Comparison of ENCODE assay signal across 21 cellular contexts in the genomic region with DNA sequence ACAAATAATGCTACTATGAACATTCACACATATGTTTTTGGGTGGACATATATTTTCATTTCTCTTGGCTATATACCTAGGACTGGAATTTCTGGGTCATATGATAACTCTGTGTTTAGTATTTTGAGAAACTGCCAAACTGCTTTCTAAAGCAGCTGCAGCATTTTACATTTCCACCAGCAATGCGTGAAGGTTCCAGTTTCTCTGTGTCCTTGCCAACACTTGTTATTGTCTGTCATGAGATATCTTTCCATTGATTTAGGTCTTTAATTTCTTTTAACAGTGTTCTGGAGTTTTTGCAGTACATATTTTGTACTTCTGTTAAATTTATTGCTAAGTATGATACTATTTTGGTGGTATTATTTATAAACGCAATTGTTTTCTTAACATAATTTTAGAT. TPM values are rescaled to one million over a fixed set of nuclear protein-coding genes. Genes with fewer than 3 reads are reported as not detected.
DNase-seq lines count a peak whose midpoint lies in the region; ATAC-seq, FAIRE-seq and TF ChIP-seq lines count a peak whose summit lies in the region.
"Had no signal": no experiment of that assay in that cellular context is flagged by ENCODE, and none has a peak within 500 bp of the region (broad histone marks: within the 10 kb centered on the region; RNA-seq: fewer than 3 reads in every experiment).

No MANE protein-coding gene starts in this region.

- H4K20me1 ChIP-seq in HepG2 (ENCODE audit: insufficient read depth, low read length), result no peaks in the 10 kb centered on the region
- H4K20me1 ChIP-seq: BLaER1 treated with 17β-estradiol and CSF1 and Interleukin-3, amounts not matched to agents 10 nM and 100 nM had no signal

- no peak overlapping the region for H3K9ac ChIP-seq in HepG2 (ENCODE audit: insufficient read depth, low read depth, low read length)
- H3K9ac ChIP-seq: BLaER1 treated with 17β-estradiol and CSF1 and Interleukin-3, amounts not matched to agents 10 nM and 100 nM had no signal

- H3K79me2 ChIP-seq in HepG2 (ENCODE audit: insufficient read depth, low read length), result no peaks in the 10 kb centered on the region

- H3K9me3 ChIP-seq in HepG2 (ENCODE audit: low read length) (no peaks in the 10 kb centered on the region), right lobe of liver (no peaks in the 10 kb centered on the region), SJCRH30 (replicated peaks) (0 out of 2 replicates have a peak, but pooled peaks cover 2% of the 10 kb centered on the region)
- H3K9me3 ChIP-seq: BE2C had no signal

- in situ Hi-C loops in HepG2 (cut with HindIII; ENCODE audit: extremely low pct_ligation_motif_present, low pct_unique_long_range_greater_than_20kb), result no loop called here

- no peak for TF ChIP-seq RAD21 in HepG2 (CRISPR knock-in tag; IDR thresholded peaks at IDR 0.05)

- no peak for TF ChIP-seq CTCF in HepG2 (CRISPR knock-in tag; IDR thresholded peaks at IDR 0.05)
- TF ChIP-seq CTCF in right lobe of liver (IDR thresholded peaks at IDR 0.05), result no peak

- H3K4me1 ChIP-seq in HepG2 (ENCODE audit: insufficient read depth, low read length), result no peaks in the 10 kb centered on the region
- H3K4me1 ChIP-seq in right lobe of liver, result no peaks in the 10 kb centered on the region
- peaks cover 2% of the 10 kb centered on the region; the same call in 1 of the 2 replicates for H3K4me1 ChIP-seq in SJCRH30
- H3K4me1 ChIP-seq: BLaER1 treated with 17β-estradiol and CSF1 and Interleukin-3, amounts not matched to agents 10 nM and 100 nM had no signal

- BruUV-seq in HepG2 (replicated peaks; lab: Mats Ljungman, UMichigan), result no TSS peak

- POLR2A ChIA-PET in HepG2 (lab: Yijun Ruan, JAX), result no interaction called here

- CTCF ChIA-PET in HepG2 (lab: Yijun Ruan, JAX; ENCODE audit: low intra/inter-chr PET ratio, low total read pairs), result no interaction called here

- WGBS in HepG2 (ENCODE audit: low lambda C conversion rate), result 98% methylated on average over 2 of the region's 2 CpGs
- WGBS in right lobe of liver (ENCODE audit: insufficient coverage, low coverage, low lambda C conversion rate, missing lambda C conversion rate), result 89% methylated on average over 2 of the region's 2 CpGs

- FAIRE-seq in HepG2 (lab: Jason Lieb, UNC), result no peak
- peak; percentile 91 for FAIRE-seq in islet of Langerhans (lab: Jason Lieb, UNC)
- FAIRE-seq: GM12891, H54 had no signal

- H3K27me3 ChIP-seq in HepG2 (ENCODE audit: control insufficient read depth in 1 of 2, insufficient read depth in 2 of 2, low read length in 2 of 2) (no peaks in the 10 kb centered on the region), right lobe of liver (no peaks in the 10 kb centered on the region), SJCRH30 (no peaks in the 10 kb centered on the region)
- H3K27me3 ChIP-seq: BE2C had no signal

- DNase-seq in HepG2 (ENCODE audit: low spot score) (no peak), right lobe of liver (no peak), SJCRH30 (peak in 1 of 2 experiments; percentile 56)
- no peak for DNase-seq in activated T-cell treated with anti-CD3 and anti-CD28 coated beads, Interleukin-2, amount 50 U/mL, for 1 hour
- DNase-seq: ACHN; AML-193; BE2C; CD4-positive, alpha-beta T cell; CD8-positive, alpha-beta memory T cell; DMS53; DMS79 treated with DMSO at 0.1 percent for 48 hours; GF-D8; GOT3; HCEC 1CT had no signal

- H2AFZ ChIP-seq in HepG2 (ENCODE audit: low read length), result no peak overlapping the region

- H3K27ac ChIP-seq in HepG2 (ENCODE audit: extremely low read length, insufficient read depth, low read length) (no peak overlapping the region), right lobe of liver (no peak overlapping the region), SJCRH30 (peak overlapping the region; percentile 40)
- H3K27ac ChIP-seq: 22Rv1; BLaER1 treated with 17β-estradiol and CSF1 and Interleukin-3, amounts not matched to agents 10 nM and 100 nM had no signal

- TF ChIP-seq EP300 in HepG2 (IDR thresholded peaks at IDR 0.05; ENCODE audit: low read depth in 2 of 2, low read length in 2 of 2) (no peak), HepG2 (CRISPR knock-in tag; IDR thresholded peaks at IDR 0.05; ENCODE audit: borderline replicate concordance) (no peak)

- H3K36me3 ChIP-seq in HepG2 (replicated peaks in 1 of 2; ENCODE audit: control insufficient read depth in 1 of 2, insufficient read depth in 2 of 2, low read length in 2 of 2) (no peaks in the 10 kb centered on the region), right lobe of liver (no peaks in the 10 kb centered on the region), SJCRH30 (no peaks in the 10 kb centered on the region)
- H3K36me3 ChIP-seq: BE2C had no signal

- intact Hi-C loops in HepG2 (cut with micrococcal nuclease; ENCODE audit: unreplicated experiment) (no loop called here), right lobe of liver (cut with DNase I) (no loop called here)

- TF ChIP-seq POLR2A in HepG2 (IDR thresholded peaks at IDR 0.05; ENCODE audit: insufficient read depth in 1 of 2, low read depth in 2 of 2, low read length in 2 of 2) (no peak), right lobe of liver (IDR thresholded peaks at IDR 0.05) (no peak)

- H3K4me3 ChIP-seq in HepG2 (replicated peaks in 1 of 3; ENCODE audit: insufficient read depth in 1 of 3, low read depth in 2 of 3, low read length in 3 of 3) (no peak overlapping the region), right lobe of liver (no peak overlapping the region), SJCRH30 (no peak overlapping the region)
- H3K4me3 ChIP-seq: BLaER1 treated with 17β-estradiol and CSF1 and Interleukin-3, amounts not matched to agents 10 nM and 100 nM had no signal

- no peak overlapping the region for H3K4me2 ChIP-seq in HepG2 (ENCODE audit: low read depth, low read length)
- H3K4me2 ChIP-seq: BLaER1 treated with 17β-estradiol and CSF1 and Interleukin-3, amounts not matched to agents 10 nM and 100 nM had no signal

- ATAC-seq in HepG2 (no peak), right lobe of liver (no peak), HG02970 (IDR thresholded peaks at IDR 0.05; ENCODE audit: low FRiP score, unreplicated experiment) (no peak), GM18909 (IDR thresholded peaks at IDR 0.05; ENCODE audit: poor library complexity, unreplicated experiment) (no peak)

TF ChIP-seq in HepG2, 621 proteins besides CTCF, POLR2A, EP300 and RAD21:
- no peak for TF ChIP-seq HOXA9 (CRISPR knock-in tag; IDR thresholded peaks at IDR 0.05; ENCODE audit: borderline replicate concordance)
- TF ChIP-seq PRMT3 (CRISPR knock-in tag; IDR thresholded peaks at IDR 0.05; ENCODE audit: borderline replicate concordance, low read depth), result no peak
- TF ChIP-seq CHD4 (IDR thresholded peaks at IDR 0.05; ENCODE audit: borderline replicate concordance, low read length), result no peak
- TF ChIP-seq ZNF7 (CRISPR knock-in tag; IDR thresholded peaks at IDR 0.05), result peak; percentile 87
- TF ChIP-seq ZNF468 (CRISPR knock-in tag; IDR thresholded peaks at IDR 0.05), result no peak

RNA-seq across cellular contexts. Expression of gene CLCN5, which starts 48.3 kb away (rescaled TPM):
- 21.4 and 27.3 TPM in 2 replicates for total RNA-seq in HepG2 (2016; rRNA removed; fragmentation: Illumina TruSeq; extraction: Trizol)
- total RNA-seq in HepG2 (2016; cell fraction: cytosol; rRNA removed; fragmentation: Illumina TruSeq; extraction: Trizol; ENCODE audit: low read depth), result 1.1 and 1.6 TPM in 2 replicates
- total RNA-seq in HepG2 (2016; cell fraction: insoluble cytoplasmic fraction; rRNA removed; fragmentation: Illumina TruSeq; extraction: Trizol), result 20.6 and 23.2 TPM in 2 replicates
- 5.2 and 5.6 TPM in 2 replicates for total RNA-seq in HepG2 (2016; cell fraction: membrane; rRNA removed; fragmentation: Illumina TruSeq; extraction: Trizol)
- 35.7 and 36.1 TPM in 2 replicates for total RNA-seq in HepG2 (2016; cell fraction: nucleus; rRNA removed; fragmentation: Illumina TruSeq; extraction: Trizol)
- 6.6 and 7.8 TPM in 2 replicates for polyA plus RNA-seq in HepG2 (2011; rRNA removed)
- polyA plus RNA-seq in HepG2 (2011; cell fraction: cytosol; rRNA removed), result 5.4 and 7.7 TPM in 2 replicates
- 4.9 and 5.4 TPM in 2 replicates for polyA plus RNA-seq in HepG2 (2011; cell fraction: nucleus; rRNA removed)
- polyA plus RNA-seq in HepG2 (2012), result 6.8 and 10.6 TPM in 2 replicates
- polyA plus RNA-seq in HepG2 (2016; cell fraction: cytosol; fragmentation: Illumina TruSeq; extraction: Trizol; ENCODE audit: low read depth), result 0.44 and 0.86 TPM in 2 replicates
- polyA plus RNA-seq in HepG2 (2016; cell fraction: insoluble cytoplasmic fraction; fragmentation: Illumina TruSeq; extraction: Trizol; ENCODE audit: low read depth), result 6.9 TPM in 2 replicates
- polyA plus RNA-seq in HepG2 (2016; cell fraction: membrane; fragmentation: Illumina TruSeq; extraction: Trizol; ENCODE audit: low read depth), result 0.86 and 1.1 TPM in 2 replicates
- polyA plus RNA-seq in HepG2 (2016; cell fraction: nucleus; fragmentation: Illumina TruSeq; extraction: Trizol; ENCODE audit: insufficient read depth, low read depth), result 17.4 and 20.1 TPM in 2 replicates
- 15.8 and 46.6 TPM in 2 replicates for polyA minus RNA-seq in HepG2 (2011; rRNA and poly(A)+ RNA removed; ENCODE audit: low replicate concordance)
- polyA minus RNA-seq in HepG2 (2011; cell fraction: cytosol; rRNA and poly(A)+ RNA removed), result 24.0 and 27.5 TPM in 2 replicates
- polyA minus RNA-seq in HepG2 (2011; cell fraction: nucleus; rRNA and poly(A)+ RNA removed), result 15.6 and 23.0 TPM in 2 replicates
- 10 to 100 TPM in 5 of 6 experiments, 1 to 10 TPM in 1; 9.7 to 26.5 (median 14.0) TPM for total RNA-seq in right lobe of liver
- total RNA-seq in SJCRH30 (2014; rRNA removed; shearing (Covaris generic)), result 60.7 and 62.4 TPM in 2 replicates
